15 cellular contexts compared by ENCODE assay signal in the genomic region with DNA sequence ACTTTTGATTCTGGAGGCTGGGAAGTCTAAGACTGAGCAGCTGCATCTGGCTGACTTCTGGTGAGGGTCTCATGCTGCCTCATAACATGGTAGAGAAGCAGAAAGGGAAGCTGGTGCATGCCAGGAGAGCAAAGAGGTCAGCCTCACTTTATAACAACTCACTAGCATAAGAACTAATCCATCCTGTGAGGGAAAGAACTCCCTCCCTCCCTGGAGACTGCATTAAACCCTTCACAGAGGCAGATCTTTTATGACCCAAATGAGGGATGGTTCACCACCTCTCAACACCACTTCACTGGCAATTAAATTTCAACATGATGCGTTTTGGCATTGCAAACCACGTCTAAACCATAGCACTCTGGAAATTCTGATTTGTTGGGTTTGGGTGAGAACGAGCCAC.
"Had no signal": no experiment of that assay in that cellular context is flagged by ENCODE, and none has a peak within 500 bp of the region (broad histone marks: within the 10 kb centered on the region; RNA-seq: fewer than 3 reads in every experiment).

No MANE protein-coding gene starts in this region.

- FAIRE-seq: frontal cortex, urothelium cell line had no signal

- H3K4me1 Mint-ChIP-seq: activated CD4-positive, alpha-beta memory T cell treated with anti-CD3 and anti-CD28 coated beads, Interleukin-2, amount 10 ng/mL, durations not matched to agents 7 days and 5 days; endodermal cell had no signal

- H3K9me3 Mint-ChIP-seq: activated CD4-positive, alpha-beta memory T cell treated with anti-CD3 and anti-CD28 coated beads, Interleukin-2, amount 10 ng/mL, durations not matched to agents 7 days and 5 days; activated T-cell treated with anti-CD3 and anti-CD28 coated beads, Interleukin-2, amount 50 U/mL, for 24 hours; endodermal cell; stimulated activated effector memory CD8-positive, alpha-beta T cell treated with anti-CD3 and anti-CD28 coated beads, Interleukin-12 subunit alpha, Interleukin-12 subunit beta, amount 100 ng/mL, for 72 hours had no signal

- H3K4me3 Mint-ChIP-seq: activated CD4-positive, alpha-beta memory T cell treated with anti-CD3 and anti-CD28 coated beads, Interleukin-2, amount 10 ng/mL, durations not matched to agents 7 days and 5 days; activated T-cell treated with anti-CD3 and anti-CD28 coated beads, Interleukin-2, amount 50 U/mL, for 24 hours; endodermal cell; mesothelial cell of epicardium; stimulated activated effector memory CD8-positive, alpha-beta T cell treated with anti-CD3 and anti-CD28 coated beads, Interleukin-12 subunit alpha, Interleukin-12 subunit beta, amount 100 ng/mL, for 72 hours had no signal

- ATAC-seq: left colon; lower lobe of right lung; stimulated activated effector memory CD8-positive, alpha-beta T cell treated with anti-CD3 and anti-CD28 coated beads, Interleukin-12 subunit alpha, Interleukin-12 subunit beta, amount 100 ng/mL, for 72 hours had no signal

- DNase-seq: activated CD4-positive, alpha-beta memory T cell treated with anti-CD3 and anti-CD28 coated beads, Interleukin-2, amount 10 ng/mL, durations not matched to agents 7 days and 5 days; activated naive CD4-positive, alpha-beta T cell treated with anti-CD3 and anti-CD28 coated beads, Interleukin-2, amount 50 U/mL, for 16 hours; activated T-cell treated with anti-CD3 and anti-CD28 coated beads, Interleukin-2, amount 50 U/mL, for 24 hours; adrenal gland; dorsolateral prefrontal cortex; endodermal cell; head of caudate nucleus; left colon; lower lobe of right lung; retina had no signal

- H3K27me3 Mint-ChIP-seq: activated CD4-positive, alpha-beta memory T cell treated with anti-CD3 and anti-CD28 coated beads, Interleukin-2, amount 10 ng/mL, durations not matched to agents 7 days and 5 days; activated T-cell treated with anti-CD3 and anti-CD28 coated beads, Interleukin-2, amount 50 U/mL, for 24 hours had no signal

- H3K27ac Mint-ChIP-seq: activated CD4-positive, alpha-beta memory T cell treated with anti-CD3 and anti-CD28 coated beads, Interleukin-2, amount 10 ng/mL, durations not matched to agents 7 days and 5 days; activated T-cell treated with anti-CD3 and anti-CD28 coated beads, Interleukin-2, amount 50 U/mL, for 24 hours; endodermal cell; mesothelial cell of epicardium; stimulated activated effector memory CD8-positive, alpha-beta T cell treated with anti-CD3 and anti-CD28 coated beads, Interleukin-12 subunit alpha, Interleukin-12 subunit beta, amount 100 ng/mL, for 72 hours had no signal

- H3K4me3 ChIP-seq: adrenal gland, cardiac muscle cell, dorsolateral prefrontal cortex, lower lobe of right lung had no signal

- H3K27me3 ChIP-seq: adrenal gland, cardiac muscle cell, dorsolateral prefrontal cortex had no signal

- H3K36me3 ChIP-seq: cardiac muscle cell had no signal
